8 cellular contexts compared by ENCODE assay signal in the genomic region with DNA sequence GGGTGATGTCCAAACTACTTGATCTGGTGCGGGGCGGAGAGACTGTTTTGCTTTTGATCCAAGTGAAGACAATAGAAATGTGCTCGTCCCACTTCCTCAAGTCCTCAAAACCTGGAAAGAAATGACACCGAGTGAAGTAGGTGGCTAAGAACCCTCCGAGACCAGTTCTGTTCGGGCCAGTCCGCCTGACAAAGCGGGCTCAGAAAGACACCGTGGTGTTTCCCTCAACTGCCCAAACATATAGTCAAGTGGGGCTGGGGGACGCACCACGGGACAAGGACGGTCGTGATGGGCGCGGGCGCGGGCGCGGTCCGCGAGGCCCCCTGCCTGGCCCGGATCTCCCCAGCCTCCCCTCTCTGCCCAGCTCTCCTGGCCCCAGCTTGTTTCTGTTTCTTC. TPM values are rescaled to one million over a fixed set of nuclear protein-coding genes. Genes with fewer than 3 reads are reported as not detected.
A peak's percentile ranks its signal among the peaks of the same experiment; 100 is the strongest.
DNase-seq lines count a peak whose midpoint lies in the region; ATAC-seq and TF ChIP-seq lines count a peak whose summit lies in the region.

No MANE protein-coding gene starts in this region.

- DNase-seq in NB4 (ENCODE audit: low read depth), result peak; percentile 67
- DNase-seq in body of pancreas, result peak in 2 of 4 donors; percentile 16 to 18
- DNase-seq in substantia nigra (lab: John Stamatoyannopoulos, UW), result peak in 3 of 49 donors; percentile 5 to 22 (median 15)
- no peak for DNase-seq in AG08396 (ENCODE audit: low spot score)
- DNase-seq in NCI-H82 treated with DMSO at 0.1 percent for 48 hours (lab: John Stamatoyannopoulos, UW; ENCODE audit: unreplicated experiment), result no peak
- no peak for DNase-seq in NCI-H1694 treated with DMSO at 0.1 percent for 48 hours (lab: John Stamatoyannopoulos, UW)

- H3K9ac ChIP-seq in ES-I3 (ENCODE audit: low read depth, low read length), result peak overlapping the region; percentile 86
- peak overlapping the region; percentile 84 to 89 for H3K9ac ChIP-seq in liver (ENCODE audit: low read depth in 1 of 2, low read length in 2 of 2)

- TF ChIP-seq CTCF in NB4 (IDR thresholded peaks at IDR 0.05; ENCODE audit: low read depth, low read length) (no peak), body of pancreas (IDR thresholded peaks at IDR 0.05) (no peak), liver (IDR thresholded peaks at IDR 0.05; ENCODE audit: low read depth, low read length, missing input control) (no peak)

- H3K9me3 ChIP-seq in ES-I3 (ENCODE audit: control insufficient read depth, insufficient read depth, low read length) (no peaks in the 10 kb centered on the region), body of pancreas (no peaks in the 10 kb centered on the region), liver (ENCODE audit: control insufficient read depth in 4 of 4, low read length in 3 of 4) (no peaks in the 10 kb centered on the region)

- H3K27me3 ChIP-seq in body of pancreas, result no peaks in the 10 kb centered on the region
- H3K27me3 ChIP-seq in liver (ENCODE audit: control insufficient read depth in 4 of 4, insufficient read depth in 4 of 4, low read length in 3 of 4), result no peaks in the 10 kb centered on the region

- H3K36me3 ChIP-seq in ES-I3 (ENCODE audit: insufficient read depth, low read length) (peaks cover 9% of the 10 kb centered on the region; the same call in 1 of the 2 replicates), body of pancreas (replicated peaks in 1 of 2; ENCODE audit: insufficient read depth in 1 of 2, low read depth in 2 of 2) (no peaks in the 10 kb centered on the region), liver (ENCODE audit: control insufficient read depth in 4 of 4, insufficient read depth in 3 of 4, low read depth in 1 of 4, low read length in 3 of 4) (no peaks in the 10 kb centered on the region)

- no peak for ATAC-seq in body of pancreas

- H3K4me3 ChIP-seq in NB4 (ENCODE audit: low read depth, low read length) (peak overlapping the region; percentile 79), body of pancreas (peak overlapping the region; percentile 18 to 62), liver (ENCODE audit: low read depth in 1 of 3, low read length in 3 of 3) (peak overlapping the region; percentile 50 to 86 (median 84))

- H3K4me1 ChIP-seq in ES-I3 (ENCODE audit: insufficient read depth, low read length), result peaks cover 10% of the 10 kb centered on the region; the same call in 1 of the 2 replicates
- H3K4me1 ChIP-seq in body of pancreas, result peaks cover 28% of the 10 kb centered on the region
- H3K4me1 ChIP-seq in liver (ENCODE audit: control insufficient read depth in 4 of 4, insufficient read depth in 4 of 4, low read length in 3 of 4), result peaks cover 0 to 8% (median 1%) of the 10 kb centered on the region in 4 donors

- 3 to 4% methylated on average over 22 of the region's 22 CpGs for WGBS in body of pancreas, 2 donors
- 24% methylated on average over 22 of the region's 22 CpGs for WGBS in liver

- TF ChIP-seq RAD21 in liver (IDR thresholded peaks at IDR 0.05), result no peak

- TF ChIP-seq POLR2A in NB4 (IDR thresholded peaks at IDR 0.05; ENCODE audit: extremely low read depth, insufficient read length), result no peak
- peak in 2 of 3 donors; percentile 6 to 11 for TF ChIP-seq POLR2A in body of pancreas (IDR thresholded peaks at IDR 0.05)

- intact Hi-C loops in body of pancreas (cut with DNase I), result no loop called here

- H3K27ac ChIP-seq in body of pancreas (peak overlapping the region in 3 of 4 donors; percentile 97 to 99 (median 98)), liver (ENCODE audit: low read depth in 1 of 2, low read length in 2 of 2) (peak overlapping the region; percentile 45 to 99), substantia nigra (ENCODE audit: low read depth, low read length, poor library complexity, severe bottlenecking) (peak overlapping the region; percentile 27)

TF ChIP-seq in liver, 16 proteins besides CTCF, POLR2A, EP300 and RAD21:
- TF ChIP-seq, protein P1, sequence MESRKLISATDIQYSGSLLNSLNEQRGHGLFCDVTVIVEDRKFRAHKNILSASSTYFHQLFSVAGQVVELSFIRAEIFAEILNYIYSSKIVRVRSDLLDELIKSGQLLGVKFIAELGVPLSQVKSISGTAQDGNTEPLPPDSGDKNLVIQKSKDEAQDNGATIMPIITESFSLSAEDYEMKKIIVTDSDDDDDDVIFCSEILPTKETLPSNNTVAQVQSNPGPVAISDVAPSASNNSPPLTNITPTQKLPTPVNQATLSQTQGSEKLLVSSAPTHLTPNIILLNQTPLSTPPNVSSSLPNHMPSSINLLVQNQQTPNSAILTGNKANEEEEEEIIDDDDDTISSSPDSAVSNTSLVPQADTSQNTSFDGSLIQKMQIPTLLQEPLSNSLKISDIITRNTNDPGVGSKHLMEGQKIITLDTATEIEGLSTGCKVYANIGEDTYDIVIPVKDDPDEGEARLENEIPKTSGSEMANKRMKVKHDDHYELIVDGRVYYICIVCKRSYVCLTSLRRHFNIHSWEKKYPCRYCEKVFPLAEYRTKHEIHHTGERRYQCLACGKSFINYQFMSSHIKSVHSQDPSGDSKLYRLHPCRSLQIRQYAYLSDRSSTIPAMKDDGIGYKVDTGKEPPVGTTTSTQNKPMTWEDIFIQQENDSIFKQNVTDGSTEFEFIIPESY (IDR thresholded peaks at IDR 0.05), result no peak
- no peak for TF ChIP-seq YY1 (IDR thresholded peaks at IDR 0.05)
- TF ChIP-seq SP1 (IDR thresholded peaks at IDR 0.05), result no peak

RNA-seq across cellular contexts. Expression of a gene that starts 1.6 kb away (rescaled TPM):
- 10 to 100 TPM; 11.9 to 22.4 TPM for total RNA-seq in body of pancreas
- total RNA-seq in liver, result 10 to 100 TPM in 1 of 2 donors, 1 to 10 TPM in 1; 4.5 to 11.5 TPM
- polyA plus RNA-seq in liver, result 1 to 10 TPM; 2.8 to 6.9 TPM

RNA-seq across cellular contexts. Expression of a gene that starts 54.5 kb away (rescaled TPM):
- total RNA-seq in body of pancreas (100 to 1,000 TPM; 151 to 275 TPM), liver (10 to 100 TPM; 38.1 to 74.7 TPM)
- 10 to 100 TPM; 36.6 to 46.6 TPM for polyA plus RNA-seq in liver

Comparison
In these comparisons a context has a peak if more than half of its experiments do, and no peak if none do; other contexts are left out.
1. H3K27ac ChIP-seq: peak in every context shown above with its lines; median percentile 98 in body of pancreas; 72 in liver; 27 in substantia nigra.